Comparison of ENCODE assay signal across 11 cellular contexts in the genomic region with DNA sequence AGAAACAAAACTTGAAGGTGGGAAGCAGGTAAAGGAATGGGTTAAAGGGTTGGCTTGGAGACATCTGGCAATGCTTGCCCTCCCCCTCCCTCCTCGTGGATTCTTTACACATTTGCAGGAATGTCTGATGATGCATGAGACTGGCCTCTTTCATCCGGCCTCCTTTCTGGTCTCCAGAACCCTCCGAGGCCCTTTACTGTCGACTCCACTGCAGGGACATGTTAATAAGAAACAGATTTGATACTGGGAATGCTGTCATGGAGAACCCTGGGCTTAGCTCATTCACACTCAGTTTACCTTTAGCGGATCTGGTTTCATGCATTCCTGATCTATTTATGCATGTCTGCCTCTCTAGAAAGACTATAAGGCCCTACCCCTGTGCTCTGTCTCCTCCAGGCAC.
DNase-seq lines count a peak whose midpoint lies in the region; TF ChIP-seq lines count a peak whose summit lies in the region.
"Had no signal": no experiment of that assay in that cellular context is flagged by ENCODE, and none has a peak within 500 bp of the region (broad histone marks: within the 10 kb centered on the region; RNA-seq: fewer than 3 reads in every experiment).

No MANE protein-coding gene starts in this region.

- peak overlapping the region; percentile 70 for H3K4me2 ChIP-seq in smooth muscle cell

- H3K4me1 ChIP-seq in smooth muscle cell (ENCODE audit: low read depth) = peaks cover 10% of the 10 kb centered on the region
- no peaks in the 10 kb centered on the region for H3K4me1 ChIP-seq in uterus
- H3K4me1 ChIP-seq: gastrocnemius medialis had no signal

- POLR2A ChIA-PET in RWPE1 (lab: Yijun Ruan, JAX; ENCODE audit: low non-redundant PET) = no interaction called here

- H3K27ac ChIP-seq in RWPE1 = no peak overlapping the region
- peak overlapping the region; percentile 83 for H3K27ac ChIP-seq in smooth muscle cell (ENCODE audit: low read depth)
- H3K27ac ChIP-seq in uterus = no peak overlapping the region
- H3K27ac ChIP-seq: gastrocnemius medialis, VCaP had no signal

- H2AFZ ChIP-seq in smooth muscle cell (ENCODE audit: low read depth) = peak overlapping the region; percentile 21

- H3K27me3 ChIP-seq in smooth muscle cell (ENCODE audit: low read depth) (no peaks in the 10 kb centered on the region), uterus (no peaks in the 10 kb centered on the region)
- H3K27me3 ChIP-seq: gastrocnemius medialis had no signal

- no peaks in the 10 kb centered on the region for H4K20me1 ChIP-seq in smooth muscle cell (ENCODE audit: low read depth)

- H3K4me3 ChIP-seq in fibroblast of pulmonary artery (replicated peaks; ENCODE audit: low read depth, low read length) (no peak overlapping the region), smooth muscle cell (no peak overlapping the region), uterus (no peak overlapping the region)
- H3K4me3 ChIP-seq: gastrocnemius medialis had no signal

- no peak for TF ChIP-seq POLR2A in uterus (IDR thresholded peaks at IDR 0.05)
- TF ChIP-seq POLR2A in erythroblast (IDR thresholded peaks at IDR 0.05; ENCODE audit: low read length) = no peak

- H3K79me2 ChIP-seq in smooth muscle cell (ENCODE audit: low read depth) = no peaks in the 10 kb centered on the region

- H3K9ac ChIP-seq in smooth muscle cell (ENCODE audit: low read depth) = peak overlapping the region; percentile 23

- intact Hi-C loops in uterus (cut with DNase I; ENCODE audit: low total_unique reads) = no loop called here

- DNase-seq in GM04504 (ENCODE audit: low read depth) (peak; percentile 92), RWPE1 (ENCODE audit: low spot score) (peak; percentile 34), fibroblast of pulmonary artery (ENCODE audit: low read depth) (peak; percentile 79), smooth muscle cell (lab: John Stamatoyannopoulos, UW; ENCODE audit: unreplicated experiment) (no peak), uterus (no peak), erythroblast (lab: John Stamatoyannopoulos, UW) (no peak), NCI-H2081 treated with DMSO at 0.1 percent for 48 hours (lab: John Stamatoyannopoulos, UW) (no peak)
- DNase-seq: activated naive CD4-positive, alpha-beta T cell treated with anti-CD3 and anti-CD28 coated beads, Interleukin-2, amount 10 ng/mL, durations not matched to agents 7 days and 5 days; gastrocnemius medialis; naive thymus-derived CD4-positive, alpha-beta T cell had no signal

- H3K9me3 ChIP-seq in smooth muscle cell (replicated peaks; ENCODE audit: low read depth) (no peaks in the 10 kb centered on the region), uterus (no peaks in the 10 kb centered on the region)

- H3K36me3 ChIP-seq in smooth muscle cell (ENCODE audit: low read depth) (no peaks in the 10 kb centered on the region), uterus (no peaks in the 10 kb centered on the region)
- H3K36me3 ChIP-seq: gastrocnemius medialis had no signal

- 0% methylated on average over 5 of the region's 5 CpGs for WGBS in smooth muscle cell (ENCODE audit: low lambda C conversion rate)

- CTCF ChIA-PET in RWPE1 (lab: Yijun Ruan, JAX) = interaction anchor here (0.6 kb wide), 1 partner anchor 154 kb away, joined by 3 read pairs; no protein-coding TSS in a partner anchor

- peaks cover 3% of the 10 kb centered on the region for H3F3A ChIP-seq in smooth muscle cell (ENCODE audit: low read depth)

- TF ChIP-seq CTCF in RWPE1 (conservative IDR thresholded peaks at IDR 0.05; ENCODE audit: low read depth) = no peak
- TF ChIP-seq CTCF in fibroblast of pulmonary artery (IDR thresholded peaks at IDR 0.05; ENCODE audit: low read length, missing control alignments) = no peak
- no peak for TF ChIP-seq CTCF in smooth muscle cell (IDR thresholded peaks at IDR 0.05; ENCODE audit: borderline replicate concordance, insufficient read depth, poor library complexity, severe bottlenecking)
- TF ChIP-seq CTCF in uterus (IDR thresholded peaks at IDR 0.05) = no peak

Comparison
In these comparisons a context has a peak if more than half of its experiments do, and no peak if none do; other contexts are left out.
1. DNase-seq: peak in GM04504 (single experiment), RWPE1 (single experiment) and fibroblast of pulmonary artery (single experiment); none in smooth muscle cell (single experiment), uterus (0 of 2), erythroblast (0 of 2) and NCI-H2081 treated with DMSO at 0.1 percent for 48 hours (single experiment).